Comparison of ENCODE assay signal across 10 cellular contexts in genomic region chr17:51487947-51488346, GRCh38.
DNase-seq lines count a peak whose midpoint lies in the region; ATAC-seq and TF ChIP-seq lines count a peak whose summit lies in the region.
"Had no signal": no experiment of that assay in that cellular context is flagged by ENCODE, and none has a peak within 500 bp of the region (broad histone marks: within the 10 kb centered on the region; RNA-seq: fewer than 3 reads in every experiment).

No MANE protein-coding gene starts in this region.

- peak overlapping the region; percentile 26 for H3K4me3 Mint-ChIP-seq in CD4-positive, alpha-beta T cell
- H3K4me3 Mint-ChIP-seq in activated CD4-positive, alpha-beta T cell treated with anti-CD3 and anti-CD28 coated beads, Interleukin-2, amount 10 ng/mL, durations not matched to agents 24 days and 14 days: no peak overlapping the region
- H3K4me3 Mint-ChIP-seq: central memory CD8-positive, alpha-beta T cell had no signal

- CTCF ChIA-PET in CD4-positive, alpha-beta T cell (lab: Charles Lee): interaction anchor here (0.6 to 1.0 kb wide), 2 partner anchors 9 to 55 kb away, joined by 3 read pairs; no protein-coding TSS in a partner anchor

- no peaks in the 10 kb centered on the region for H3K9me3 ChIP-seq in CD4-positive, alpha-beta T cell (ENCODE audit: control insufficient read depth, low read length)
- H3K9me3 ChIP-seq: SJSA1 had no signal

- no peaks in the 10 kb centered on the region for H3K27me3 ChIP-seq in CD4-positive, alpha-beta T cell (ENCODE audit: control insufficient read depth, insufficient read depth, low read length)
- H3K27me3 ChIP-seq: SJSA1 had no signal

- POLR2A ChIA-PET in CD4-positive, alpha-beta T cell (lab: Charles Lee): no interaction called here

- H3K4me1 Mint-ChIP-seq in CD4-positive, alpha-beta T cell (ENCODE audit: low read depth): peaks cover 5% of the 10 kb centered on the region
- H3K4me1 Mint-ChIP-seq in activated CD4-positive, alpha-beta T cell treated with anti-CD3 and anti-CD28 coated beads, Interleukin-2, amount 10 ng/mL, durations not matched to agents 24 days and 14 days: peaks cover 4% of the 10 kb centered on the region
- H3K4me1 Mint-ChIP-seq: central memory CD8-positive, alpha-beta T cell had no signal

- H3K27ac Mint-ChIP-seq in CD4-positive, alpha-beta T cell: no peak overlapping the region
- H3K27ac Mint-ChIP-seq in activated CD4-positive, alpha-beta T cell treated with anti-CD3 and anti-CD28 coated beads, Interleukin-2, amount 10 ng/mL, durations not matched to agents 24 days and 14 days: no peak overlapping the region

- H3K9me3 Mint-ChIP-seq in CD4-positive, alpha-beta T cell: no peaks in the 10 kb centered on the region
- no peaks in the 10 kb centered on the region for H3K9me3 Mint-ChIP-seq in activated CD4-positive, alpha-beta T cell treated with anti-CD3 and anti-CD28 coated beads, Interleukin-2, amount 10 ng/mL, durations not matched to agents 24 days and 14 days
- H3K9me3 Mint-ChIP-seq: central memory CD8-positive, alpha-beta T cell had no signal

- ATAC-seq in CD4-positive, alpha-beta T cell (ENCODE audit: poor library complexity): peak; percentile 66

- H3K36me3 Mint-ChIP-seq in CD4-positive, alpha-beta T cell (ENCODE audit: low read depth): no peaks in the 10 kb centered on the region
- H3K36me3 Mint-ChIP-seq in activated CD4-positive, alpha-beta T cell treated with anti-CD3 and anti-CD28 coated beads, Interleukin-2, amount 10 ng/mL, durations not matched to agents 24 days and 14 days (ENCODE audit: low read depth): no peaks in the 10 kb centered on the region

- no peak for TF ChIP-seq CTCF in CD4-positive, alpha-beta T cell (IDR thresholded peaks at IDR 0.05)

- peaks cover 18% of the 10 kb centered on the region for H3K27me3 Mint-ChIP-seq in CD4-positive, alpha-beta T cell
- H3K27me3 Mint-ChIP-seq in activated CD4-positive, alpha-beta T cell treated with anti-CD3 and anti-CD28 coated beads, Interleukin-2, amount 10 ng/mL, durations not matched to agents 24 days and 14 days: peaks cover 7% of the 10 kb centered on the region

- no peak overlapping the region for H3K27ac ChIP-seq in CD4-positive, alpha-beta T cell (ENCODE audit: low read depth, low read length)
- H3K27ac ChIP-seq: SJSA1 had no signal

- DNase-seq in CD4-positive, alpha-beta T cell: peak in 5 of 10 experiments; percentile 4 to 34 (median 14)
- DNase-seq in HK-2 (ENCODE audit: unreplicated experiment): peak; percentile 2
- DNase-seq in activated CD4-positive, alpha-beta T cell treated with anti-CD3 and anti-CD28 coated beads, Interleukin-2, amount 10 ng/mL, durations not matched to agents 24 days and 14 days: peak; percentile 62
- DNase-seq in islet precursor cell: peak; percentile 76
- no peak for DNase-seq in NCI-H510A treated with DMSO at 0.1 percent for 48 hours (lab: John Stamatoyannopoulos, UW)
- no peak for DNase-seq in HPDE6-E6E7 (ENCODE audit: extremely low spot score)
- no peak for DNase-seq in anterior cingulate cortex (lab: John Stamatoyannopoulos, UW)
- no peak for DNase-seq in activated gamma-delta T cell treated with Interleukin-2 at 50 U/mL for 16 hours

- intact Hi-C loops in CD4-positive, alpha-beta T cell (cut with DNase I, micrococcal nuclease): no loop called here
- intact Hi-C loops in activated CD4-positive, alpha-beta T cell treated with anti-CD3 and anti-CD28 coated beads, Interleukin-2, amount 10 ng/mL, durations not matched to agents 24 days and 14 days (cut with micrococcal nuclease): no loop called here

Comparison
In these comparisons a context has a peak if more than half of its experiments do, and no peak if none do; other contexts are left out.
1. DNase-seq: peak in HK-2 (single experiment), activated CD4-positive, alpha-beta T cell treated with anti-CD3 and anti-CD28 coated beads, Interleukin-2, amount 10 ng/mL, durations not matched to agents 24 days and 14 days (single experiment) and islet precursor cell (single experiment); none in NCI-H510A treated with DMSO at 0.1 percent for 48 hours (single experiment), HPDE6-E6E7 (single experiment), anterior cingulate cortex (0 of 58) and activated gamma-delta T cell treated with Interleukin-2 at 50 U/mL for 16 hours (single experiment).